12 cellular contexts compared by ENCODE assay signal in the genomic region with DNA sequence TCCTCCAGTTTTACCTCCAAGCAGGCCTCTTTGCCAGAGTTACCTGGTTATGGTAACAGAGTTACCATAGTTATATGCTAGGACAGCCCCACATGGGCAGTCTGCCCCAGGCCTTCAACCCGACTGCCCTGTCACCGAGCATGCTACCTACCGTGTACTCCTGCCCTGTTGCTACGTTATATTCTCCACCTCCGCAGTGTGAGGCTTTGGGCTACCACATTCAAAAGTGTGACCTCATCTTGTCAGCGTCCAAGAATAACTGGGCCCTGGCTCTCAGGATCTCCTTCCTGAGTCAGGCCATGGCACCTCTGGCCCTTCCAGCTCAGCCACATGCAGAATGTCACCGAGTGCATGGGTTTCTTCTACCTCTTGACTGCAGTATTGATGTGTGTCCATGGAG. TPM values are rescaled to one million over a fixed set of nuclear protein-coding genes. Genes with fewer than 3 reads are reported as not detected.
DNase-seq lines count a peak whose midpoint lies in the region; ATAC-seq, FAIRE-seq and TF ChIP-seq lines count a peak whose summit lies in the region.
"Had no signal": no experiment of that assay in that cellular context is flagged by ENCODE, and none has a peak within 500 bp of the region (broad histone marks: within the 10 kb centered on the region; RNA-seq: fewer than 3 reads in every experiment).

No MANE protein-coding gene starts in this region.

- 27% methylated on average over 3 of the region's 7 CpGs for WGBS in right lobe of liver (ENCODE audit: insufficient coverage, low coverage, low lambda C conversion rate, missing lambda C conversion rate)

- H4K20me1 ChIP-seq in Loucy (ENCODE audit: insufficient read depth, low read length, poor library complexity, severe bottlenecking): peaks cover 67% of the 10 kb centered on the region

- no peak for DNase-seq in dorsolateral prefrontal cortex
- DNase-seq in right lobe of liver: peak; percentile 64 to 79 (median 77)
- DNase-seq in stimulated activated CD4-positive, alpha-beta T cell treated with anti-CD3 and anti-CD28 coated beads, Interleukin-4, amount 100 ng/mL, for 1 hour: no peak
- DNase-seq in islet precursor cell: no peak
- no peak for DNase-seq in GM12891 (ENCODE audit: insufficient read length, low spot score)
- DNase-seq: activated CD8-positive, alpha-beta memory T cell treated with anti-CD3 and anti-CD28 coated beads, Interleukin-2, amount 50 U/mL, for 48 hours; cortex of kidney; NCI-H345; stimulated activated CD4-positive, alpha-beta T cell treated with anti-CD3 and anti-CD28 coated beads, Interleukin-15, amount 100 ng/mL, for 24 hours had no signal

- intact Hi-C loops in dorsolateral prefrontal cortex (cut with DNase I) (no loop called here), right lobe of liver (cut with DNase I) (no loop called here)

- no peak overlapping the region for H2AFZ ChIP-seq in Loucy (ENCODE audit: low read length)

- ATAC-seq in right lobe of liver (peak; percentile 43 to 67 (median 58)), GM21381 (IDR thresholded peaks at IDR 0.05; ENCODE audit: unreplicated experiment) (no peak)

- H3K79me2 ChIP-seq in Loucy (ENCODE audit: insufficient read depth, low read length): peaks cover 99% of the 10 kb centered on the region

- peak overlapping the region; percentile 3 for H3K9ac ChIP-seq in Loucy (ENCODE audit: low read depth, low read length, poor library complexity, severe bottlenecking)
- H3K9ac ChIP-seq in subcutaneous abdominal adipose tissue (ENCODE audit: low read length in 5 of 5): peak overlapping the region in 1 of 5 donors; percentile 45

- H3K27ac ChIP-seq in dorsolateral prefrontal cortex (peak overlapping the region in 46 of 59 donors; percentile 3 to 82 (median 54)), right lobe of liver (peak overlapping the region; percentile 61 to 84 (median 80)), subcutaneous abdominal adipose tissue (ENCODE audit: low read depth, low read length) (peak overlapping the region; percentile 64)

- no peak for FAIRE-seq in GM12891 (lab: Jason Lieb, UNC)

- no peaks in the 10 kb centered on the region for H3K9me2 ChIP-seq in Loucy (replicated peaks; ENCODE audit: low read depth, low read length)

- no peak overlapping the region for H3K4me3 ChIP-seq in Loucy (ENCODE audit: low read length, poor library complexity, severe bottlenecking)
- no peak overlapping the region for H3K4me3 ChIP-seq in dorsolateral prefrontal cortex
- H3K4me3 ChIP-seq in right lobe of liver: no peak overlapping the region
- H3K4me3 ChIP-seq in subcutaneous abdominal adipose tissue (ENCODE audit: low read depth in 1 of 5, low read length in 5 of 5): peak overlapping the region in 1 of 5 donors; percentile 3

- no peaks in the 10 kb centered on the region for H3K9me3 ChIP-seq in Loucy (ENCODE audit: insufficient read depth, low read depth, low read length)
- H3K9me3 ChIP-seq in right lobe of liver: no peaks in the 10 kb centered on the region
- H3K9me3 ChIP-seq in subcutaneous abdominal adipose tissue (ENCODE audit: control insufficient read depth in 5 of 5, low read length in 5 of 5): no peaks in the 10 kb centered on the region

- peaks cover 58% of the 10 kb centered on the region for H3K4me1 ChIP-seq in Loucy (ENCODE audit: insufficient read depth, low read length, poor library complexity, severe bottlenecking)
- H3K4me1 ChIP-seq in right lobe of liver: peaks cover 0 to 85% (median 43%) of the 10 kb centered on the region in 4 donors
- H3K4me1 ChIP-seq in subcutaneous abdominal adipose tissue (ENCODE audit: control insufficient read depth in 5 of 5, insufficient read depth in 5 of 5, low read length in 5 of 5): peaks cover 32 to 71% (median 57%) of the 10 kb centered on the region in 5 donors

- H3F3A ChIP-seq in Loucy (ENCODE audit: low read depth): no peaks in the 10 kb centered on the region

- peak overlapping the region; percentile 43 for H3K4me2 ChIP-seq in Loucy (ENCODE audit: low read depth, low read length, poor library complexity, severe bottlenecking)

- TF ChIP-seq CTCF in Loucy (conservative IDR thresholded peaks at IDR 0.05; ENCODE audit: low read length) (no peak), dorsolateral prefrontal cortex (IDR thresholded peaks at IDR 0.05 in 54 of 56, conservative IDR thresholded peaks at IDR 0.05 in 2 of 56; ENCODE audit: low read depth in 1 of 56, partially characterized antibody in 56 of 56) (no peak), right lobe of liver (IDR thresholded peaks at IDR 0.05) (no peak)

- TF ChIP-seq POLR2A in right lobe of liver (IDR thresholded peaks at IDR 0.05) (no peak), GM12891 (IDR thresholded peaks at IDR 0.05; ENCODE audit: low read depth, low read length) (no peak)

- H3K27me3 ChIP-seq in Loucy (ENCODE audit: insufficient read depth, low read length, poor library complexity, severe bottlenecking) (no peaks in the 10 kb centered on the region), dorsolateral prefrontal cortex (no peaks in the 10 kb centered on the region), right lobe of liver (no peaks in the 10 kb centered on the region), subcutaneous abdominal adipose tissue (ENCODE audit: control insufficient read depth in 5 of 5, insufficient read depth in 4 of 5, low read length in 5 of 5) (no peaks in the 10 kb centered on the region)

- peaks cover 21% of the 10 kb centered on the region; the same call in 1 of the 2 replicates for H3K36me3 ChIP-seq in Loucy (ENCODE audit: insufficient read depth, low read length)
- no peaks in the 10 kb centered on the region for H3K36me3 ChIP-seq in right lobe of liver
- peaks cover 0 to 8% (median 5%) of the 10 kb centered on the region in 5 donors for H3K36me3 ChIP-seq in subcutaneous abdominal adipose tissue (ENCODE audit: control insufficient read depth in 5 of 5, insufficient read depth in 5 of 5, low read length in 5 of 5)

TF ChIP-seq in GM12891, 5 proteins besides CTCF, POLR2A, EP300 and RAD21:
- TF ChIP-seq POU2F2 (IDR thresholded peaks at IDR 0.05; ENCODE audit: low read depth, low read length): no peak

RNA-seq across cellular contexts. Expression of gene MAPKAPK2, which starts 8.9 kb away (rescaled TPM):
- total RNA-seq in dorsolateral prefrontal cortex: 10 to 100 TPM; 15.8 to 65.6 (median 28.3) TPM
- 10 to 100 TPM; 25.6 to 46.6 (median 34.0) TPM for total RNA-seq in right lobe of liver
- 59.4 TPM for polyA plus RNA-seq in GM12891 (2012; ENCODE audit: low read depth, missing spikeins)

RNA-seq across cellular contexts. Expression of gene DYRK3, which starts 58.3 kb away (rescaled TPM):
- total RNA-seq in dorsolateral prefrontal cortex (10 to 100 TPM in 3 of 120 experiments, 1 to 10 TPM in 117; 2.4 to 12.2 (median 5.3) TPM), right lobe of liver (1 to 10 TPM; 2.8 to 5.6 (median 4.0) TPM)
- polyA plus RNA-seq in GM12891 (2012; ENCODE audit: low read depth, missing spikeins): 4.6 TPM

Comparison
In these comparisons a context has a peak if more than half of its experiments do, and no peak if none do; other contexts are left out.
1. DNase-seq: peak in right lobe of liver (3 of 3); none in dorsolateral prefrontal cortex (0 of 10), stimulated activated CD4-positive, alpha-beta T cell treated with anti-CD3 and anti-CD28 coated beads, Interleukin-4, amount 100 ng/mL, for 1 hour (single experiment), islet precursor cell (single experiment) and GM12891 (single experiment).
2. Peak in every context shown above with its lines, with median percentiles within 50 percentile points of each other: H3K27ac ChIP-seq.